Comparison of ENCODE assay signal across 8 cellular contexts in the genomic region with DNA sequence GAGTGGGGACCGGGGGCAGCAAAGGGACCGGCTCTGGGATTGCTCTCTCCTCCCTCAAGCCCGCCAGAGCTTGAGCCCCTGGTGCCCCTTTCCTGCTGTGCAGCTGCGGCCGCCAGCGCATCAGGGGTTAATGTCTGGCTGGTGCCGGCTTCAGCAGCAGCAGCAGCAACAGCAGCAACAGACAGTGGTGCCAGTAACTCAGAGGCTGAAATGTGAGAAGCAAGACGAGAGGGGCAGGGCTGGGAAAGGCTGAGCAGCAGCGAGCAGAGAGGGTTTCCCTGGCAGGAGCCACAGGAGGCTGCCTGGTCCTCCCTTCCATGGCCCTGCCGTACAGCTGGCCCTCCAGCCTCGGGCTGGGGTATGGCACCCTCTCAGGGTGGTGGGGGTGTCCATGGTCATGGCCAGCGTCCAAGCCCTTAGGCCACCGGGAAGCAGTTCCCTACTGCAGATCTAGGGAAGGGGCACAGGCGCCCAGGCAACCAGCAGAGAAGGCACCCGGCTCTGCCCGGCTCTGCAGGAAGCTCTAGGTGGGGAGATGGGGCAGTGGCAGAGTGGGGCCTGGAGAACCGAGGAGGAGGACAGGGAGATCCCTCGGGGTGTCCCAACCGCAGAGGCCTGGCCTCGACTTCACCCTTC. TPM values are rescaled to one million over a fixed set of nuclear protein-coding genes. Genes with fewer than 3 reads are reported as not detected.
DNase-seq lines count a peak whose midpoint lies in the region; ATAC-seq and TF ChIP-seq lines count a peak whose summit lies in the region.

No MANE protein-coding gene starts in this region.

- 27 to 48% methylated on average over 20 of the region's 20 CpGs for WGBS in sigmoid colon, 2 donors

- no peaks in the 10 kb centered on the region for H3K9me3 ChIP-seq in sigmoid colon

- DNase-seq in NCI-H1436 (lab: John Stamatoyannopoulos, UW), result peak; percentile 38
- no peak for DNase-seq in NCI-H1436 treated with DMSO at 0.1 percent for 48 hours (lab: John Stamatoyannopoulos, UW)
- DNase-seq in SW480 (ENCODE audit: low spot score), result peak; percentile 66
- peak; percentile 57 for DNase-seq in left cardiac atrium
- peak; percentile 84 for DNase-seq in sigmoid colon
- DNase-seq in stimulated activated CD4-positive, alpha-beta T cell treated with anti-CD3 and anti-CD28 coated beads, Interleukin-4, amount 100 ng/mL, for 4 hours, result no peak

- H3K4me1 ChIP-seq in sigmoid colon, result peaks cover 0 to 50% (median 35%) of the 10 kb centered on the region in 4 donors

- peak; percentile 81 to 90 for ATAC-seq in left cardiac atrium
- no peak for ATAC-seq in GM18520 (IDR thresholded peaks at IDR 0.05; ENCODE audit: unreplicated experiment)
- no peak for ATAC-seq in GM21723 (IDR thresholded peaks at IDR 0.05; ENCODE audit: unreplicated experiment)

- intact Hi-C loops in left cardiac atrium (cut with DNase I), result loop anchor here in 1 of 2 donors (5.0 kb wide), 1 partner anchor 33 kb away; no protein-coding TSS in a partner anchor
- intact Hi-C loops in sigmoid colon (cut with DNase I), result no loop called here

- peak overlapping the region in 2 of 4 donors; percentile 11 to 16 for H3K4me3 ChIP-seq in sigmoid colon

- TF ChIP-seq POLR2A in sigmoid colon (IDR thresholded peaks at IDR 0.05), result no peak

- no peak for TF ChIP-seq EP300 in sigmoid colon (IDR thresholded peaks at IDR 0.05)

- peak overlapping the region; percentile 77 to 85 (median 83) for H3K27ac ChIP-seq in sigmoid colon

- H3K27me3 ChIP-seq in sigmoid colon, result no peaks in the 10 kb centered on the region

- TF ChIP-seq CTCF in sigmoid colon (IDR thresholded peaks at IDR 0.05), result no peak

- no peaks in the 10 kb centered on the region for H3K36me3 ChIP-seq in sigmoid colon

RNA-seq across cellular contexts. Expression of gene TFAP4, which starts 21.1 kb away (rescaled TPM):
- 1 to 10 TPM; 3.7 to 4.2 TPM for total RNA-seq in left cardiac atrium
- 1 to 10 TPM; 3.2 to 3.9 (median 3.6) TPM for total RNA-seq in sigmoid colon
- polyA plus RNA-seq in sigmoid colon, result 10 to 100 TPM in 1 of 3 donors, 1 to 10 TPM in 2; 2.3 to 11.7 (median 4.8) TPM

RNA-seq across cellular contexts. Expression of gene GLIS2, which starts 21.9 kb away (rescaled TPM):
- total RNA-seq in left cardiac atrium, result 10 to 100 TPM; 23.9 to 29.2 TPM
- 10 to 100 TPM in 1 of 4 donors, 1 to 10 TPM in 3; 5.4 to 11.9 (median 5.7) TPM for total RNA-seq in sigmoid colon
- polyA plus RNA-seq in sigmoid colon, result 1 to 10 TPM in 2 of 3 donors, under 1 TPM in 1; 0.69 to 4.0 (median 1.8) TPM

RNA-seq across cellular contexts. Expression of gene SRL, which starts 52.1 kb away (rescaled TPM):
- total RNA-seq in left cardiac atrium (100 to 1,000 TPM; 302 to 359 TPM), sigmoid colon (under 1 TPM; 0.33 to 0.83 (median 0.63) TPM)
- 1 to 10 TPM in 1 of 3 donors, under 1 TPM in 2; 0.46 to 1.2 (median 0.60) TPM for polyA plus RNA-seq in sigmoid colon

RNA-seq across cellular contexts. Expression of gene PAM16, which starts 57.2 kb away (rescaled TPM):
- total RNA-seq in left cardiac atrium (10 to 100 TPM; 51.0 to 64.3 TPM), sigmoid colon (10 to 100 TPM; 36.7 to 52.7 (median 43.6) TPM)
- 10 to 100 TPM; 36.0 to 57.0 (median 49.0) TPM for polyA plus RNA-seq in sigmoid colon

Comparison
In these comparisons a context has a peak if more than half of its experiments do, and no peak if none do; other contexts are left out.
1. DNase-seq: peak in NCI-H1436 (single experiment), SW480 (single experiment), left cardiac atrium (single experiment) and sigmoid colon (single experiment); none in NCI-H1436 treated with DMSO at 0.1 percent for 48 hours (single experiment) and stimulated activated CD4-positive, alpha-beta T cell treated with anti-CD3 and anti-CD28 coated beads, Interleukin-4, amount 100 ng/mL, for 4 hours (0 of 2).
2. ATAC-seq: peak in left cardiac atrium (2 of 2); none in GM18520 (single experiment) and GM21723 (single experiment).
3. RNA of gene SRL, which starts 52.1 kb away (total RNA-seq): 302 to 359 TPM in left cardiac atrium; 0.33 to 0.83 TPM in sigmoid colon; every median in the first group is over 100 times any median in the second.